In the genomic region with DNA sequence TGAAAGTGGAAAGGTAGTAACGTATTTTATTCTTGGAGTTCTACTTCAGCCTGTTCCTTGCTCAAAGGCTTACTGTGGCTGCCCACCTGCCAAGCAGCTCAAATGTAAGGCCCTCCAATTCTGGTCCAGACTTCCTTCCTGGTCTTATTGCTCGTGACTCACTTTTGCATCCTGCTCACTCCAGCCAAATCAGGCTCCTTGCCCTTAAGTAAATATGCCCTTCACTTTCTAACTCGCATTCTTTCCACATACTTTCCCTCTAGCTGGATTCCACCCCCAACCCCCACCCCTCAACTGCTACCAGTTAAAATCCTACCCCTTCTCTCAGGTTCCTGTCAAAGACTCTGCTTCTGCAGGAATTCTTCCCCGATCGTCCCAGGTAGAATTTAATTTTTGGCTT, we compare ENCODE assay signal across 9 cellular contexts.
A peak's percentile ranks its signal among the peaks of the same experiment; 100 is the strongest.
DNase-seq lines count a peak whose midpoint lies in the region; ATAC-seq and TF ChIP-seq lines count a peak whose summit lies in the region.
"Had no signal": no experiment of that assay in that cellular context is flagged by ENCODE, and none has a peak within 500 bp of the region (broad histone marks: within the 10 kb centered on the region; RNA-seq: fewer than 3 reads in every experiment).

No MANE protein-coding gene starts in this region.

- TF ChIP-seq CTCF in adrenal gland (IDR thresholded peaks at IDR 0.05) (no peak), heart right ventricle (IDR thresholded peaks at IDR 0.05) (no peak), prostate gland (IDR thresholded peaks at IDR 0.05) (no peak)

- H3K4me3 ChIP-seq in adrenal gland (no peak overlapping the region), heart right ventricle (no peak overlapping the region), prostate gland (no peak overlapping the region)

- DNase-seq in ELR (ENCODE audit: low read depth) (peak; percentile 81), adrenal gland (peak in 5 of 7 donors; percentile 22 to 42 (median 33)), heart right ventricle (peak in 1 of 2 donors; percentile 23), prostate gland (ENCODE audit: low spot score) (peak; percentile 34), SHP77 treated with DMSO at 0.1 percent for 48 hours (lab: John Stamatoyannopoulos, UW) (no peak), medulla oblongata (ENCODE audit: extremely low spot score) (no peak), NCI-H1694 treated with DMSO at 0.1 percent for 48 hours (lab: John Stamatoyannopoulos, UW) (no peak)
- DNase-seq in stimulated activated CD4-positive, alpha-beta T cell treated with anti-CD3 and anti-CD28 coated beads, Interleukin-1b, Interleukin-23, amount 100 ng/mL, for 48 hours: no peak
- DNase-seq: NCI-H2171 had no signal

- H3K4me1 ChIP-seq in adrenal gland (replicated peaks in 1 of 2) (peaks cover 0 to 25% of the 10 kb centered on the region in 2 donors), heart right ventricle (peaks cover 5 to 43% (median 36%) of the 10 kb centered on the region in 9 donors), prostate gland (replicated peaks) (peaks cover 3% of the 10 kb centered on the region)

- peak in 7 of 8 donors; percentile 40 to 84 (median 68) for ATAC-seq in heart right ventricle

- H3K9me3 ChIP-seq in adrenal gland (replicated peaks in 1 of 3) (no peaks in the 10 kb centered on the region), heart right ventricle (no peaks in the 10 kb centered on the region), prostate gland (no peaks in the 10 kb centered on the region)

- intact Hi-C loops in adrenal gland (cut with DNase I): no loop called here
- intact Hi-C loops in heart right ventricle (cut with DNase I): loop anchor here in 1 of 10 donors (10.0 kb wide), 1 partner anchor 88 kb away; no protein-coding TSS in a partner anchor
- intact Hi-C loops in prostate gland (cut with DNase I): no loop called here

- no peaks in the 10 kb centered on the region for H3K36me3 ChIP-seq in adrenal gland (replicated peaks in 1 of 2)
- H3K36me3 ChIP-seq in heart right ventricle: no peaks in the 10 kb centered on the region
- H3K36me3 ChIP-seq in prostate gland: no peaks in the 10 kb centered on the region

- peak overlapping the region in 2 of 5 donors; percentile 31 to 61 for H3K27ac ChIP-seq in adrenal gland
- H3K27ac ChIP-seq in heart right ventricle: peak overlapping the region in 6 of 10 donors; percentile 2 to 66 (median 40)
- H3K27ac ChIP-seq in prostate gland: peak overlapping the region in 1 of 2 donors; percentile 10

- H3K27me3 ChIP-seq in adrenal gland (no peaks in the 10 kb centered on the region), heart right ventricle (no peaks in the 10 kb centered on the region), prostate gland (replicated peaks; ENCODE audit: insufficient read depth) (no peaks in the 10 kb centered on the region)

- TF ChIP-seq POLR2A in adrenal gland (IDR thresholded peaks at IDR 0.05) (no peak), prostate gland (IDR thresholded peaks at IDR 0.05) (no peak)

- WGBS in adrenal gland, 4 donors: 62 to 71% (median 65%) methylated on average over 5 of the region's 5 CpGs
- WGBS in heart right ventricle, 2 donors: 63 to 68% methylated on average over 5 of the region's 5 CpGs
- 51% methylated on average over 5 of the region's 5 CpGs for WGBS in prostate gland

Comparison
In these comparisons a context has a peak if more than half of its experiments do, and no peak if none do; other contexts are left out.
1. DNase-seq: peak in ELR (single experiment), adrenal gland (5 of 7) and prostate gland (single experiment); none in stimulated activated CD4-positive, alpha-beta T cell treated with anti-CD3 and anti-CD28 coated beads, Interleukin-1b, Interleukin-23, amount 100 ng/mL, for 48 hours (single experiment), SHP77 treated with DMSO at 0.1 percent for 48 hours (single experiment), medulla oblongata (single experiment) and NCI-H1694 treated with DMSO at 0.1 percent for 48 hours (single experiment).